ENCODE assay signal across 12 cellular contexts in genomic region chr3:47394867-47395266, GRCh38. TPM values are rescaled to one million over a fixed set of nuclear protein-coding genes. Genes with fewer than 3 reads are reported as not detected.
DNase-seq lines count a peak whose midpoint lies in the region; ATAC-seq and TF ChIP-seq lines count a peak whose summit lies in the region.
"Had no signal": no experiment of that assay in that cellular context is flagged by ENCODE, and none has a peak within 500 bp of the region (broad histone marks: within the 10 kb centered on the region; RNA-seq: fewer than 3 reads in every experiment).

No MANE protein-coding gene starts in this region.

- no peak for TF ChIP-seq POLR2A in transverse colon (IDR thresholded peaks at IDR 0.05)

- peaks cover 100% of the 10 kb centered on the region for H4K20me1 ChIP-seq in smooth muscle cell (ENCODE audit: low read depth)

- intact Hi-C loops in transverse colon (cut with DNase I; ENCODE audit: low total_unique reads), result no loop called here

- WGBS in transverse colon (ENCODE audit: low coverage in 1 of 2), 2 donors, result 70 to 83% methylated on average over 2 to 3 of the region's 3 CpGs
- WGBS in smooth muscle cell (ENCODE audit: low lambda C conversion rate), result 78% methylated on average over 3 of the region's 3 CpGs

- POLR2A ChIA-PET in naive thymus-derived CD8-positive, alpha-beta T cell (lab: Charles Lee), result no interaction called here

- peaks cover 19 to 59% (median 44%) of the 10 kb centered on the region in 4 donors for H3K4me1 Mint-ChIP-seq in naive thymus-derived CD8-positive, alpha-beta T cell

- peaks cover 48% of the 10 kb centered on the region for H3K79me2 ChIP-seq in smooth muscle cell (ENCODE audit: low read depth)

- no peaks in the 10 kb centered on the region for H3K27me3 ChIP-seq in endocrine pancreas (ENCODE audit: control insufficient read depth, insufficient read depth, low read length)
- no peaks in the 10 kb centered on the region for H3K27me3 ChIP-seq in transverse colon
- no peaks in the 10 kb centered on the region for H3K27me3 ChIP-seq in smooth muscle cell (ENCODE audit: low read depth)
- H3K27me3 ChIP-seq: esophagus muscularis mucosa had no signal

- peak overlapping the region; percentile 16 to 89 (median 67) for H3K27ac Mint-ChIP-seq in naive thymus-derived CD8-positive, alpha-beta T cell
- H3K27ac Mint-ChIP-seq: activated naive CD4-positive, alpha-beta T cell treated with anti-CD3 and anti-CD28 coated beads, Interleukin-2, amount 50 U/mL, for 24 hours had no signal

- peak; percentile 49 for DNase-seq in NCI-H2171 (lab: John Stamatoyannopoulos, UW)
- DNase-seq in naive thymus-derived CD8-positive, alpha-beta T cell, result no peak
- DNase-seq in SKM-1 (lab: John Stamatoyannopoulos, UW; ENCODE audit: unreplicated experiment), result no peak
- no peak for DNase-seq in transverse colon
- no peak for DNase-seq in smooth muscle cell (lab: John Stamatoyannopoulos, UW; ENCODE audit: unreplicated experiment)
- DNase-seq: stimulated activated naive B cell treated with anti-CD40 and anti-IgM and Interleukin-4, amounts not matched to agents 10 μg/mL and 1 μg/mL and 100 μg/mL, for 72 hours had no signal

- no peak overlapping the region for H3K4me3 Mint-ChIP-seq in naive thymus-derived CD8-positive, alpha-beta T cell
- H3K4me3 Mint-ChIP-seq: activated naive CD4-positive, alpha-beta T cell treated with anti-CD3 and anti-CD28 coated beads, Interleukin-2, amount 50 U/mL, for 24 hours; stimulated activated naive B cell treated with anti-CD40 and anti-IgM and Interleukin-4, amounts not matched to agents 10 μg/mL and 1 μg/mL and 100 μg/mL, for 72 hours had no signal

- H3K36me3 ChIP-seq in endocrine pancreas (ENCODE audit: control insufficient read depth, insufficient read depth, low read length) (peaks cover 7% of the 10 kb centered on the region), transverse colon (peaks cover 0 to 7% (median 3%) of the 10 kb centered on the region in 4 donors), smooth muscle cell (ENCODE audit: low read depth) (no peaks in the 10 kb centered on the region)

- H3K36me3 Mint-ChIP-seq in naive thymus-derived CD8-positive, alpha-beta T cell, result peaks cover 0 to 58% (median 0%) of the 10 kb centered on the region in 3 donors
- H3K36me3 Mint-ChIP-seq: activated naive CD4-positive, alpha-beta T cell treated with anti-CD3 and anti-CD28 coated beads, Interleukin-2, amount 50 U/mL, for 24 hours had no signal

- no peak overlapping the region for H3K4me2 ChIP-seq in smooth muscle cell

- in situ Hi-C loops in transverse colon (cut with MboI; ENCODE audit: low pct_ligation_motif_present in 1 of 4, low pct_unique_long_range_greater_than_20kb in 1 of 4, low sequenced_read_pairs in 3 of 4), result no loop called here

- ATAC-seq in naive thymus-derived CD8-positive, alpha-beta T cell, result no peak
- ATAC-seq in HG03196 (IDR thresholded peaks at IDR 0.05; ENCODE audit: unreplicated experiment), result no peak
- ATAC-seq: stimulated activated naive B cell treated with anti-CD40 and anti-IgM and Interleukin-4, amounts not matched to agents 10 μg/mL and 1 μg/mL and 100 μg/mL, for 72 hours had no signal

- peaks cover 3% of the 10 kb centered on the region for H3F3A ChIP-seq in smooth muscle cell (ENCODE audit: low read depth)

- H3K4me3 ChIP-seq in endocrine pancreas (ENCODE audit: control insufficient read depth, insufficient read depth, low read length) (peak overlapping the region; percentile 23), transverse colon (no peak overlapping the region), smooth muscle cell (no peak overlapping the region)
- H3K4me3 ChIP-seq: esophagus muscularis mucosa, lung had no signal

- no peak for TF ChIP-seq CTCF in C4-2B (conservative IDR thresholded peaks at IDR 0.05)
- no peak for TF ChIP-seq CTCF in transverse colon (IDR thresholded peaks at IDR 0.05)
- TF ChIP-seq CTCF in smooth muscle cell (IDR thresholded peaks at IDR 0.05; ENCODE audit: borderline replicate concordance, insufficient read depth, poor library complexity, severe bottlenecking), result no peak

- H3K9me3 ChIP-seq in endocrine pancreas (ENCODE audit: control insufficient read depth, low read length) (no peaks in the 10 kb centered on the region), transverse colon (no peaks in the 10 kb centered on the region), smooth muscle cell (replicated peaks; ENCODE audit: low read depth) (no peaks in the 10 kb centered on the region)
- H3K9me3 ChIP-seq: esophagus muscularis mucosa had no signal

- no peaks in the 10 kb centered on the region for H3K27me3 Mint-ChIP-seq in naive thymus-derived CD8-positive, alpha-beta T cell
- H3K27me3 Mint-ChIP-seq: activated naive CD4-positive, alpha-beta T cell treated with anti-CD3 and anti-CD28 coated beads, Interleukin-2, amount 50 U/mL, for 24 hours; stimulated activated naive B cell treated with anti-CD40 and anti-IgM and Interleukin-4, amounts not matched to agents 10 μg/mL and 1 μg/mL and 100 μg/mL, for 72 hours had no signal

- TF ChIP-seq EP300 in transverse colon (IDR thresholded peaks at IDR 0.05; ENCODE audit: low read depth), result no peak

- H3K9ac ChIP-seq in endocrine pancreas (ENCODE audit: control insufficient read depth, insufficient read depth, low read length) (no peak overlapping the region), smooth muscle cell (ENCODE audit: low read depth) (no peak overlapping the region)

- H3K4me1 ChIP-seq in endocrine pancreas (ENCODE audit: control insufficient read depth, insufficient read depth, low read length), result no peaks in the 10 kb centered on the region
- peaks cover 0 to 28% (median 13%) of the 10 kb centered on the region in 4 donors for H3K4me1 ChIP-seq in transverse colon
- H3K4me1 ChIP-seq in smooth muscle cell (ENCODE audit: low read depth), result no peaks in the 10 kb centered on the region

- no peak overlapping the region for H2AFZ ChIP-seq in smooth muscle cell (ENCODE audit: low read depth)

- peak overlapping the region; percentile 52 for H3K27ac ChIP-seq in C4-2B
- H3K27ac ChIP-seq in transverse colon, result no peak overlapping the region
- H3K27ac ChIP-seq in smooth muscle cell (ENCODE audit: low read depth), result no peak overlapping the region

- no peaks in the 10 kb centered on the region for H3K9me3 Mint-ChIP-seq in naive thymus-derived CD8-positive, alpha-beta T cell
- H3K9me3 Mint-ChIP-seq: activated naive CD4-positive, alpha-beta T cell treated with anti-CD3 and anti-CD28 coated beads, Interleukin-2, amount 50 U/mL, for 24 hours; stimulated activated naive B cell treated with anti-CD40 and anti-IgM and Interleukin-4, amounts not matched to agents 10 μg/mL and 1 μg/mL and 100 μg/mL, for 72 hours had no signal

RNA-seq across cellular contexts. Expression of gene PTPN23, which starts 14.0 kb away (rescaled TPM):
- 10 to 100 TPM; 49.7 to 63.8 TPM for total RNA-seq in naive thymus-derived CD8-positive, alpha-beta T cell
- polyA plus RNA-seq in naive thymus-derived CD8-positive, alpha-beta T cell, result 1 to 10 TPM; 3.0 to 3.9 (median 3.8) TPM
- total RNA-seq in transverse colon (100 to 1,000 TPM in 1 of 4 donors, 10 to 100 TPM in 3; 26.9 to 199 (median 55.1) TPM), smooth muscle cell (4.8 and 7.2 TPM in 2 replicates)
- polyA plus RNA-seq in smooth muscle cell, result 17.1 and 22.1 TPM in 2 replicates
